In genomic region chr19:38850976-38851621, GRCh38 we compare ENCODE assay signal across 7 cellular contexts. TPM values are rescaled to one million over a fixed set of nuclear protein-coding genes. Genes with fewer than 3 reads are reported as not detected.
DNase-seq lines count a peak whose midpoint lies in the region; ATAC-seq and TF ChIP-seq lines count a peak whose summit lies in the region.

No MANE protein-coding gene starts in this region.

- H3K27me3 ChIP-seq in naive thymus-derived CD4-positive, alpha-beta T cell (ENCODE audit: control insufficient read depth in 2 of 2, insufficient read depth in 2 of 2, low read length in 2 of 2) = no peaks in the 10 kb centered on the region
- H3K27me3 ChIP-seq in vagina = no peaks in the 10 kb centered on the region

- POLR2A ChIA-PET in activated B cell treated with CpG ODN at 0.5 μM for 24 hours (lab: Charles Lee) = interaction anchor here (0.7 to 9.5 kb wide), 15 partner anchors 9 to 232 kb away, joined by 3 to 463 read pairs (median 9); partner anchors contain the start of genes ECH1, EIF3K, MAP4K1 and MRPS12
- POLR2A ChIA-PET in naive thymus-derived CD4-positive, alpha-beta T cell (lab: Charles Lee) = interaction anchor here (0.6 to 11.2 kb wide), 17 partner anchors 9 to 233 kb away, joined by 3 to 317 read pairs (median 4); partner anchors contain the start of genes ECH1, MAP4K1, MRPS12 and NFKBIB

- H3K27ac Mint-ChIP-seq in HFFc6 = peak overlapping the region; percentile 98
- peak overlapping the region; percentile 98 for H3K27ac Mint-ChIP-seq in activated B cell treated with CpG ODN at 0.5 μM for 24 hours
- peak overlapping the region; percentile 97 for H3K27ac Mint-ChIP-seq in endothelial cell (ENCODE audit: unreplicated experiment)
- H3K27ac Mint-ChIP-seq in naive thymus-derived CD4-positive, alpha-beta T cell = peak overlapping the region; percentile 94 to 100 (median 99)

- peaks cover 5% of the 10 kb centered on the region for H3K27me3 Mint-ChIP-seq in HFFc6 (ENCODE audit: insufficient read depth)
- H3K27me3 Mint-ChIP-seq in activated B cell treated with CpG ODN at 0.5 μM for 24 hours = no peaks in the 10 kb centered on the region
- H3K27me3 Mint-ChIP-seq in endothelial cell (ENCODE audit: unreplicated experiment) = peaks cover 18% of the 10 kb centered on the region
- H3K27me3 Mint-ChIP-seq in naive thymus-derived CD4-positive, alpha-beta T cell = peaks cover 0 to 5% (median 0%) of the 10 kb centered on the region in 5 donors

- H3K4me3 Mint-ChIP-seq in HFFc6 (peak overlapping the region; percentile 92), activated B cell treated with CpG ODN at 0.5 μM for 24 hours (peak overlapping the region; percentile 93), endothelial cell (ENCODE audit: unreplicated experiment) (peak overlapping the region; percentile 95)
- H3K4me3 Mint-ChIP-seq in naive thymus-derived CD4-positive, alpha-beta T cell = peak overlapping the region; percentile 88 to 99 (median 96)

- CTCF ChIA-PET in activated B cell treated with CpG ODN at 0.5 μM for 24 hours (lab: Charles Lee) = interaction anchor here (1.4 to 4.5 kb wide), 4 partner anchors 8 to 36 kb away, joined by 3 to 31 read pairs (median 9); no protein-coding TSS in a partner anchor
- CTCF ChIA-PET in naive thymus-derived CD4-positive, alpha-beta T cell (lab: Charles Lee) = interaction anchor here (0.9 to 3.3 kb wide), 5 partner anchors 9 to 78 kb away, joined by 3 to 20 read pairs (median 4); partner anchors contain the start of gene RINL

- no peaks in the 10 kb centered on the region for H3K9me3 Mint-ChIP-seq in HFFc6
- no peaks in the 10 kb centered on the region for H3K9me3 Mint-ChIP-seq in activated B cell treated with CpG ODN at 0.5 μM for 24 hours
- H3K9me3 Mint-ChIP-seq in endothelial cell (ENCODE audit: unreplicated experiment) = no peaks in the 10 kb centered on the region
- peaks cover 0 to 9% (median 0%) of the 10 kb centered on the region in 11 donors for H3K9me3 Mint-ChIP-seq in naive thymus-derived CD4-positive, alpha-beta T cell

- intact Hi-C loops in activated B cell treated with CpG ODN at 0.5 μM for 24 hours (cut with micrococcal nuclease) = loop anchor here (1.0 to 5.0 kb wide), 9 partner anchors 13 to 981 kb away; partner anchors contain the start of genes ACTN4, DYRK1B, ECH1 and NFKBIB
- intact Hi-C loops in naive thymus-derived CD4-positive, alpha-beta T cell (cut with micrococcal nuclease) = loop anchor here (1.0 to 5.0 kb wide), 19 partner anchors 9 to 1436 kb away; partner anchors contain the start of genes ACTN4 (in 2 of the 2), ECH1 (in 2 of the 2), EIF3K (in 2 of the 2) and MRPS12 (in 2 of the 2)
- intact Hi-C loops in vagina (cut with DNase I) = loop anchor here (5.0 kb wide), 1 partner anchor 204 kb away; the partner anchor contains the start of gene ACTN4

- ATAC-seq in activated B cell treated with CpG ODN at 0.5 μM for 24 hours (ENCODE audit: low read depth) = no peak
- no peak for ATAC-seq in naive thymus-derived CD4-positive, alpha-beta T cell
- ATAC-seq in HG03159 (IDR thresholded peaks at IDR 0.05; ENCODE audit: unreplicated experiment) = no peak

- TF ChIP-seq CTCF in HFFc6 (IDR thresholded peaks at IDR 0.05) (no peak), activated B cell treated with CpG ODN at 0.5 μM for 24 hours (IDR thresholded peaks at IDR 0.05) (no peak), endothelial cell (IDR thresholded peaks at IDR 0.05; ENCODE audit: unreplicated experiment) (no peak), vagina (IDR thresholded peaks at IDR 0.05) (no peak)

- peaks cover 39% of the 10 kb centered on the region for H3K4me1 Mint-ChIP-seq in HFFc6 (ENCODE audit: low read depth)
- peaks cover 55% of the 10 kb centered on the region for H3K4me1 Mint-ChIP-seq in activated B cell treated with CpG ODN at 0.5 μM for 24 hours
- peaks cover 35% of the 10 kb centered on the region for H3K4me1 Mint-ChIP-seq in endothelial cell (ENCODE audit: unreplicated experiment)
- H3K4me1 Mint-ChIP-seq in naive thymus-derived CD4-positive, alpha-beta T cell = peaks cover 18 to 55% (median 40%) of the 10 kb centered on the region in 7 donors

- peak overlapping the region; percentile 95 for H3K27ac ChIP-seq in naive thymus-derived CD4-positive, alpha-beta T cell (ENCODE audit: low read depth, low read length)
- peak overlapping the region; percentile 100 for H3K27ac ChIP-seq in vagina

- H3K4me3 ChIP-seq in naive thymus-derived CD4-positive, alpha-beta T cell (ENCODE audit: low read length) = peak overlapping the region; percentile 81
- peak overlapping the region; percentile 93 to 96 for H3K4me3 ChIP-seq in vagina

- no peak for TF ChIP-seq POLR2A in vagina (IDR thresholded peaks at IDR 0.05)

- H3K36me3 Mint-ChIP-seq in HFFc6 (ENCODE audit: low read depth) (peaks cover 24% of the 10 kb centered on the region), activated B cell treated with CpG ODN at 0.5 μM for 24 hours (ENCODE audit: low read depth) (peaks cover 37% of the 10 kb centered on the region), endothelial cell (ENCODE audit: low read depth, unreplicated experiment) (peaks cover 26% of the 10 kb centered on the region)
- H3K36me3 Mint-ChIP-seq in naive thymus-derived CD4-positive, alpha-beta T cell = peaks cover 2 to 19% (median 18%) of the 10 kb centered on the region in 5 donors

- DNase-seq in HFFc6 = no peak
- peak; percentile 57 for DNase-seq in activated B cell treated with CpG ODN at 0.5 μM for 24 hours
- DNase-seq in endothelial cell (ENCODE audit: low spot score) = peak; percentile 30
- DNase-seq in naive thymus-derived CD4-positive, alpha-beta T cell = peak in 4 of 9 donors; percentile 35 to 68 (median 42)
- DNase-seq in vagina (ENCODE audit: extremely low spot score in 2 of 2) = peak in 1 of 2 donors; percentile 93
- DNase-seq in RKO (ENCODE audit: low spot score) = no peak

- no peaks in the 10 kb centered on the region for H3K9me3 ChIP-seq in naive thymus-derived CD4-positive, alpha-beta T cell (ENCODE audit: control insufficient read depth in 2 of 3, low read length in 3 of 3)
- H3K9me3 ChIP-seq in vagina = no peaks in the 10 kb centered on the region

- H3K36me3 ChIP-seq in naive thymus-derived CD4-positive, alpha-beta T cell (ENCODE audit: control insufficient read depth in 2 of 3, insufficient read depth in 3 of 3, low read length in 3 of 3) = peaks cover 9 to 25% (median 12%) of the 10 kb centered on the region in 3 experiments
- H3K36me3 ChIP-seq in vagina = peaks cover 4 to 17% of the 10 kb centered on the region in 2 donors

- peaks cover 24 to 31% of the 10 kb centered on the region in 2 donors for H3K4me1 ChIP-seq in naive thymus-derived CD4-positive, alpha-beta T cell (ENCODE audit: control insufficient read depth in 2 of 2, insufficient read depth in 2 of 2, low read length in 2 of 2)
- H3K4me1 ChIP-seq in vagina = peaks cover 44% of the 10 kb centered on the region

RNA-seq across cellular contexts. Expression of gene HNRNPL, which starts 1.3 kb away (rescaled TPM):
- 100 to 1,000 TPM; 337 to 467 (median 441) TPM for total RNA-seq in HFFc6 (2021; fragmentation: NEBNext Ultra II Directional; extraction: Animal tissue kit (Norgen Biotek cat#: 25700))
- total RNA-seq in activated B cell treated with CpG ODN at 0.5 μM for 24 hours (528 and 546 TPM in 2 replicates), endothelial cell (ENCODE audit: unreplicated experiment) (343 TPM), vagina (190 TPM)
- total RNA-seq in naive thymus-derived CD4-positive, alpha-beta T cell = 100 to 1,000 TPM; 339 to 539 (median 505) TPM
- polyA plus RNA-seq in naive thymus-derived CD4-positive, alpha-beta T cell = 10 to 100 TPM; 70.6 to 78.7 TPM

RNA-seq across cellular contexts. Expression of gene ECH1, which starts 19.5 kb away (rescaled TPM):
- 10 to 100 TPM; 35.5 to 48.5 (median 45.6) TPM for total RNA-seq in HFFc6 (2021; fragmentation: NEBNext Ultra II Directional; extraction: Animal tissue kit (Norgen Biotek cat#: 25700))
- 152 and 164 TPM in 2 replicates for total RNA-seq in activated B cell treated with CpG ODN at 0.5 μM for 24 hours
- total RNA-seq in endothelial cell (ENCODE audit: unreplicated experiment) = 101 TPM
- 100 to 1,000 TPM in 4 of 5 experiments, 10 to 100 TPM in 1; 71.9 to 149 (median 114) TPM for total RNA-seq in naive thymus-derived CD4-positive, alpha-beta T cell
- 100 to 1,000 TPM; 216 to 279 TPM for polyA plus RNA-seq in naive thymus-derived CD4-positive, alpha-beta T cell
- total RNA-seq in vagina = 158 TPM

RNA-seq across cellular contexts. Expression of gene RINL, which starts 27.0 kb away (rescaled TPM):
- 1 to 10 TPM in 5 of 6 experiments, under 1 TPM in 1; 0.69 to 3.5 (median 1.7) TPM for total RNA-seq in HFFc6 (2021; fragmentation: NEBNext Ultra II Directional; extraction: Animal tissue kit (Norgen Biotek cat#: 25700))
- 53.5 and 65.0 TPM in 2 replicates for total RNA-seq in activated B cell treated with CpG ODN at 0.5 μM for 24 hours
- total RNA-seq in endothelial cell (ENCODE audit: unreplicated experiment) = 5.6 TPM
- 10 to 100 TPM; 32.8 to 75.9 (median 64.0) TPM for total RNA-seq in naive thymus-derived CD4-positive, alpha-beta T cell
- 10 to 100 TPM; 35.3 to 36.1 TPM for polyA plus RNA-seq in naive thymus-derived CD4-positive, alpha-beta T cell
- total RNA-seq in vagina = 7.4 TPM

RNA-seq across cellular contexts. Expression of gene LGALS4, which starts 38.4 kb away (rescaled TPM):
- under 1 TPM in 1 of 6 experiments, not detected in 5; 0.43 TPM for total RNA-seq in HFFc6 (2021; fragmentation: NEBNext Ultra II Directional; extraction: Animal tissue kit (Norgen Biotek cat#: 25700))
- total RNA-seq in activated B cell treated with CpG ODN at 0.5 μM for 24 hours = 2.7 and 4.5 TPM in 2 replicates
- 0.46 TPM for total RNA-seq in endothelial cell (ENCODE audit: unreplicated experiment)
- total RNA-seq in naive thymus-derived CD4-positive, alpha-beta T cell = 1 to 10 TPM; 2.3 to 9.8 (median 7.2) TPM
- under 1 TPM; 0.13 to 0.31 TPM for polyA plus RNA-seq in naive thymus-derived CD4-positive, alpha-beta T cell
- total RNA-seq in vagina = not detected

RNA-seq across cellular contexts. Expression of gene SIRT2, which starts 48.3 kb away (rescaled TPM):
- total RNA-seq in HFFc6 (2021; fragmentation: NEBNext Ultra II Directional; extraction: Animal tissue kit (Norgen Biotek cat#: 25700)) = 10 to 100 TPM; 34.9 to 36.4 (median 35.6) TPM
- total RNA-seq in activated B cell treated with CpG ODN at 0.5 μM for 24 hours (28.4 and 32.7 TPM in 2 replicates), endothelial cell (ENCODE audit: unreplicated experiment) (45.9 TPM), vagina (51.6 TPM)
- total RNA-seq in naive thymus-derived CD4-positive, alpha-beta T cell = 10 to 100 TPM; 42.9 to 78.5 (median 54.0) TPM
- polyA plus RNA-seq in naive thymus-derived CD4-positive, alpha-beta T cell = 10 to 100 TPM; 30.7 to 39.5 TPM

Comparison
In these comparisons a context has a peak if more than half of its experiments do, and no peak if none do; other contexts are left out.
1. DNase-seq: peak in activated B cell treated with CpG ODN at 0.5 μM for 24 hours (single experiment) and endothelial cell (single experiment); none in HFFc6 (single experiment) and RKO (single experiment).
2. Peak in every context shown above with its lines, with median percentiles within 50 percentile points of each other: H3K27ac Mint-ChIP-seq and H3K4me3 Mint-ChIP-seq.